ENCODE assay signal across 8 cellular contexts in genomic region chr1:109263597-109264378, GRCh38. TPM values are rescaled to one million over a fixed set of nuclear protein-coding genes. Genes with fewer than 3 reads are reported as not detected.
A peak's percentile ranks its signal among the peaks of the same experiment; 100 is the strongest.
DNase-seq lines count a peak whose midpoint lies in the region; ATAC-seq, FAIRE-seq and TF ChIP-seq lines count a peak whose summit lies in the region.

No MANE protein-coding gene starts in this region.

- peak; percentile 92 to 99 for ATAC-seq in A549
- ATAC-seq in GM18502 (IDR thresholded peaks at IDR 0.05; ENCODE audit: poor library complexity, unreplicated experiment) = peak; percentile 89
- peak; percentile 78 for ATAC-seq in HG03460 (IDR thresholded peaks at IDR 0.05; ENCODE audit: unreplicated experiment)
- ATAC-seq in foreskin keratinocyte = peak; percentile 85
- no peak for ATAC-seq in thoracic aorta (ENCODE audit: insufficient number of reproducible peaks, low FRiP score, low read depth)

- H3K4me2 ChIP-seq in A549 (no peak overlapping the region), osteoblast (ENCODE audit: insufficient read depth, low read length) (no peak overlapping the region)

- H3K79me2 ChIP-seq in osteoblast (ENCODE audit: insufficient read depth, low read length) = no peaks in the 10 kb centered on the region

- H3K4me3 ChIP-seq in A549 (no peak overlapping the region), osteoblast (ENCODE audit: insufficient read depth, low read length) (no peak overlapping the region), thoracic aorta (no peak overlapping the region)

- TF ChIP-seq CTCF in A549 (IDR thresholded peaks at IDR 0.05) (peak; percentile 89), foreskin keratinocyte (conservative IDR thresholded peaks at IDR 0.05) (peak; percentile 98), osteoblast (IDR thresholded peaks at IDR 0.05; ENCODE audit: extremely low read depth, low read depth, low read length) (peak; percentile 95), thoracic aorta (IDR thresholded peaks at IDR 0.05) (peak; percentile 95)

- no peaks in the 10 kb centered on the region for H3K27me3 ChIP-seq in foreskin keratinocyte
- H3K27me3 ChIP-seq in osteoblast (ENCODE audit: insufficient read depth, low read length) = no peaks in the 10 kb centered on the region
- no peaks in the 10 kb centered on the region for H3K27me3 ChIP-seq in thoracic aorta (replicated peaks; ENCODE audit: insufficient read depth)

- POLR2A ChIA-PET in A549 (lab: Yijun Ruan, JAX) = interaction anchor here (0.5 kb wide), 1 partner anchor 21 kb away, joined by 3 read pairs; no protein-coding TSS in a partner anchor

- FAIRE-seq in A549 (lab: Jason Lieb, UNC) = no peak

- DNase-seq in A549 (ENCODE audit: low read depth in 1 of 2, low spot score in 1 of 2) (peak; percentile 85 to 95), SK-N-DZ (ENCODE audit: low spot score) (peak; percentile 79), foreskin keratinocyte (no peak), osteoblast (ENCODE audit: insufficient read length, low spot score, missing footprints) (peak; percentile 100), thoracic aorta (ENCODE audit: low spot score) (peak; percentile 36)
- DNase-seq in activated gamma-delta T cell treated with anti-CD3 and anti-CD28 coated beads, Interleukin-2, amount 50 U/mL, for 16 hours (ENCODE audit: low read depth) = peak; percentile 54

- H4K20me1 ChIP-seq in osteoblast (ENCODE audit: insufficient read depth, low read length) = no peaks in the 10 kb centered on the region

- WGBS in A549 (ENCODE audit: missing lambda C conversion rate) = 15% methylated on average over 10 of the region's 29 CpGs

- TF ChIP-seq RAD21 in A549 (conservative IDR thresholded peaks at IDR 0.05 in 1 of 2, IDR thresholded peaks at IDR 0.05 in 1 of 2) = peak; percentile 89 to 94

- peak overlapping the region; percentile 50 for H2AFZ ChIP-seq in osteoblast (ENCODE audit: low read length)

- H3K9me3 ChIP-seq in A549 = no peaks in the 10 kb centered on the region
- no peaks in the 10 kb centered on the region for H3K9me3 ChIP-seq in osteoblast (ENCODE audit: low read depth, low read length)
- no peaks in the 10 kb centered on the region for H3K9me3 ChIP-seq in thoracic aorta

- no peak for TF ChIP-seq EP300 in A549 (IDR thresholded peaks at IDR 0.05)

- peak overlapping the region in 1 of 2 experiments; percentile 57; a peak in 2 of 6 replicates for H3K27ac ChIP-seq in A549
- H3K27ac ChIP-seq in foreskin keratinocyte = peak overlapping the region; percentile 37
- H3K27ac ChIP-seq in osteoblast (ENCODE audit: low read depth, low read length) = no peak overlapping the region
- no peak overlapping the region for H3K27ac ChIP-seq in thoracic aorta

- H3K36me3 ChIP-seq in osteoblast (ENCODE audit: insufficient read depth, low read length) (no peaks in the 10 kb centered on the region), thoracic aorta (no peaks in the 10 kb centered on the region)

- H3K4me1 ChIP-seq in A549 = no peaks in the 10 kb centered on the region; the same call in 2 of the 3 replicates
- H3K4me1 ChIP-seq in foreskin keratinocyte = no peaks in the 10 kb centered on the region
- peaks cover 6% of the 10 kb centered on the region for H3K4me1 ChIP-seq in osteoblast (ENCODE audit: insufficient read depth, low read length)
- no peaks in the 10 kb centered on the region for H3K4me1 ChIP-seq in thoracic aorta (ENCODE audit: control insufficient read depth in 1 of 2, low read depth in 2 of 2)

- TF ChIP-seq POLR2A in A549 (IDR thresholded peaks at IDR 0.05; ENCODE audit: low read length) = no peak

- CTCF ChIA-PET in A549 (lab: Yijun Ruan, JAX) = interaction anchor here (0.6 to 4.1 kb wide), 34 partner anchors 9 to 269 kb away, joined by 3 to 69 read pairs (median 4); partner anchors contain the start of genes CELSR2, PSRC1, SARS1 and SORT1

TF ChIP-seq in A549, 52 proteins besides CTCF, POLR2A, EP300 and RAD21:
- TF ChIP-seq SMC3 (IDR thresholded peaks at IDR 0.05) = peak; percentile 96
- TF ChIP-seq MAX (IDR thresholded peaks at IDR 0.05) = peak; percentile 96
- TF ChIP-seq CHD4 (IDR thresholded peaks at IDR 0.05; ENCODE audit: borderline replicate concordance) = no peak
- TF ChIP-seq MYC (IDR thresholded peaks at IDR 0.05; ENCODE audit: borderline replicate concordance, low read length) = peak; percentile 91; the same call in 1 of the 2 replicates
- TF ChIP-seq, protein P1, sequence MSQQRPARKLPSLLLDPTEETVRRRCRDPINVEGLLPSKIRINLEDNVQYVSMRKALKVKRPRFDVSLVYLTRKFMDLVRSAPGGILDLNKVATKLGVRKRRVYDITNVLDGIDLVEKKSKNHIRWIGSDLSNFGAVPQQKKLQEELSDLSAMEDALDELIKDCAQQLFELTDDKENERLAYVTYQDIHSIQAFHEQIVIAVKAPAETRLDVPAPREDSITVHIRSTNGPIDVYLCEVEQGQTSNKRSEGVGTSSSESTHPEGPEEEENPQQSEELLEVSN (IDR thresholded peaks at IDR 0.05; ENCODE audit: borderline replicate concordance, low read depth) = peak; percentile 73; the same call in 1 of the 2 replicates
- peak; percentile 43; the same call in 1 of the 2 replicates for TF ChIP-seq ATOH8 (CRISPR knock-in tag; IDR thresholded peaks at IDR 0.05; ENCODE audit: low read depth)
- TF ChIP-seq RCOR1 (IDR thresholded peaks at IDR 0.05; ENCODE audit: low read depth, low read length) = no peak
TF ChIP-seq in A549: peak in this region for 5.

RNA-seq across cellular contexts. Expression of gene CELSR2, which starts 14.4 kb away (rescaled TPM):
- polyA plus RNA-seq in A549 (2011; rRNA removed) (2.5 and 4.9 TPM in 2 replicates), A549 (2017; fragmentation: RNase III; extraction: RNeasy Plus Mini Kit Qiagen cat#74134 plus additional on column Dnase treatment) (5.6 to 5.9 TPM (median 5.6 TPM) in 3 replicates), foreskin keratinocyte (7.9 and 8.1 TPM in 2 replicates)
- polyA plus RNA-seq in A549 (2012; cell fraction: cytosol; rRNA removed) = 4.5 and 5.7 TPM in 2 replicates
- polyA plus RNA-seq in A549 (2012; cell fraction: nucleus; rRNA removed) = 15.7 and 19.5 TPM in 2 replicates
- polyA minus RNA-seq in A549 (2011; rRNA and poly(A)+ RNA removed) = 14.1 and 15.4 TPM in 2 replicates
- polyA plus RNA-seq in SK-N-DZ (2014; cell fraction: cytosol; rRNA removed) = 13.3 and 16.5 TPM in 2 replicates
- 19.1 and 33.5 TPM in 2 replicates for polyA plus RNA-seq in SK-N-DZ (2014; cell fraction: nucleus; rRNA removed)
- total RNA-seq in foreskin keratinocyte (14.1 and 16.0 TPM in 2 replicates), osteoblast (1.4 and 1.5 TPM in 2 replicates), thoracic aorta (10 to 100 TPM in 1 of 2 donors, 1 to 10 TPM in 1; 4.0 to 10.0 TPM)

RNA-seq across cellular contexts. Expression of gene PSRC1, which starts 19.2 kb away (rescaled TPM):
- 13.7 and 15.3 TPM in 2 replicates for polyA plus RNA-seq in A549 (2011; rRNA removed)
- 19.3 and 19.8 TPM in 2 replicates for polyA plus RNA-seq in A549 (2012; cell fraction: cytosol; rRNA removed)
- 83.6 and 88.8 TPM in 2 replicates for polyA plus RNA-seq in A549 (2012; cell fraction: nucleus; rRNA removed)
- 20.0 to 23.2 TPM (median 21.5 TPM) in 3 replicates for polyA plus RNA-seq in A549 (2017; fragmentation: RNase III; extraction: RNeasy Plus Mini Kit Qiagen cat#74134 plus additional on column Dnase treatment)
- 9.2 and 11.5 TPM in 2 replicates for polyA minus RNA-seq in A549 (2011; rRNA and poly(A)+ RNA removed)
- polyA plus RNA-seq in SK-N-DZ (2014; cell fraction: cytosol; rRNA removed) = 83.0 and 87.1 TPM in 2 replicates
- 240 and 284 TPM in 2 replicates for polyA plus RNA-seq in SK-N-DZ (2014; cell fraction: nucleus; rRNA removed)
- total RNA-seq in foreskin keratinocyte = 26.6 and 33.5 TPM in 2 replicates
- 24.0 and 33.7 TPM in 2 replicates for polyA plus RNA-seq in foreskin keratinocyte
- 5.4 and 5.9 TPM in 2 replicates for total RNA-seq in osteoblast
- 1 to 10 TPM; 2.4 to 2.5 TPM for total RNA-seq in thoracic aorta

RNA-seq across cellular contexts. Expression of gene MYBPHL, which starts 43.0 kb away (rescaled TPM):
- not detected in 2 replicates for polyA plus RNA-seq in A549 (2011; rRNA removed)
- polyA plus RNA-seq in A549 (2012; cell fraction: cytosol; rRNA removed) = 0.06 TPM in 1 of 2 replicates, not detected in the other
- polyA plus RNA-seq in A549 (2012; cell fraction: nucleus; rRNA removed) = 0.04 TPM in 1 of 2 replicates, not detected in the other
- not detected in 3 replicates for polyA plus RNA-seq in A549 (2017; fragmentation: RNase III; extraction: RNeasy Plus Mini Kit Qiagen cat#74134 plus additional on column Dnase treatment)
- polyA minus RNA-seq in A549 (2011; rRNA and poly(A)+ RNA removed) = not detected in 2 replicates
- not detected in 2 replicates for polyA plus RNA-seq in SK-N-DZ (2014; cell fraction: cytosol; rRNA removed)
- not detected in 2 replicates for polyA plus RNA-seq in SK-N-DZ (2014; cell fraction: nucleus; rRNA removed)
- total RNA-seq in foreskin keratinocyte = 1.1 and 1.2 TPM in 2 replicates
- polyA plus RNA-seq in foreskin keratinocyte = 1.7 TPM in 2 replicates
- not detected in 2 replicates for total RNA-seq in osteoblast
- 1 to 10 TPM in 1 of 2 donors, not detected in 1; 1.1 TPM for total RNA-seq in thoracic aorta

RNA-seq across cellular contexts. Expression of gene SARS1, which starts 50.1 kb away (rescaled TPM):
- polyA plus RNA-seq in A549 (2011; rRNA removed) (152 and 158 TPM in 2 replicates), A549 (2017; fragmentation: RNase III; extraction: RNeasy Plus Mini Kit Qiagen cat#74134 plus additional on column Dnase treatment) (98.0 to 106 TPM (median 103 TPM) in 3 replicates), foreskin keratinocyte (189 and 238 TPM in 2 replicates)
- polyA plus RNA-seq in A549 (2012; cell fraction: cytosol; rRNA removed) = 70.6 and 73.4 TPM in 2 replicates
- polyA plus RNA-seq in A549 (2012; cell fraction: nucleus; rRNA removed) = 66.8 and 84.3 TPM in 2 replicates
- 93.4 and 105 TPM in 2 replicates for polyA minus RNA-seq in A549 (2011; rRNA and poly(A)+ RNA removed)
- 236 and 294 TPM in 2 replicates for polyA plus RNA-seq in SK-N-DZ (2014; cell fraction: cytosol; rRNA removed)
- 179 and 180 TPM in 2 replicates for polyA plus RNA-seq in SK-N-DZ (2014; cell fraction: nucleus; rRNA removed)
- total RNA-seq in foreskin keratinocyte (225 and 279 TPM in 2 replicates), osteoblast (361 and 392 TPM in 2 replicates), thoracic aorta (100 to 1,000 TPM; 122 to 137 TPM)

Comparison
In these comparisons a context has a peak if more than half of its experiments do, and no peak if none do; other contexts are left out.
1. DNase-seq: peak in A549 (2 of 2), SK-N-DZ (single experiment), activated gamma-delta T cell treated with anti-CD3 and anti-CD28 coated beads, Interleukin-2, amount 50 U/mL, for 16 hours (single experiment), osteoblast (single experiment) and thoracic aorta (single experiment); none in foreskin keratinocyte (0 of 2).
2. Peak in every context shown above with its lines, with median percentiles within 50 percentile points of each other: CTCF ChIP-seq.